In genomic region chr1:150829751-150830150, GRCh38 we compare ENCODE assay signal across 2 cellular contexts.
TF ChIP-seq lines count a peak whose summit lies in the region.

No MANE protein-coding gene starts in this region.

TF ChIP-seq in A549, 52 proteins besides CTCF, POLR2A, EP300 and RAD21 (continued from another document):
- no peak for TF ChIP-seq BCL3 (IDR thresholded peaks at IDR 0.05)
- TF ChIP-seq RFX5 (IDR thresholded peaks at IDR 0.05): no peak
- no peak for TF ChIP-seq FOSL2 (IDR thresholded peaks at IDR 0.05)
- TF ChIP-seq FOSL2 (CRISPR knock-in tag; IDR thresholded peaks at IDR 0.05): no peak
- no peak for TF ChIP-seq HES2 (IDR thresholded peaks at IDR 0.05)
- no peak for TF ChIP-seq HDAC2 (IDR thresholded peaks at IDR 0.05)
- TF ChIP-seq PHF8 (IDR thresholded peaks at IDR 0.05; ENCODE audit: borderline replicate concordance, low read depth): no peak
- no peak for TF ChIP-seq POLR2AphosphoS2 (conservative IDR thresholded peaks at IDR 0.05; ENCODE audit: low read length)
- no peak for TF ChIP-seq CBX8 (IDR thresholded peaks at IDR 0.05)
- no peak for TF ChIP-seq RNF2 (IDR thresholded peaks at IDR 0.05; ENCODE audit: borderline replicate concordance, low read depth)
- no peak for TF ChIP-seq RARB (CRISPR knock-in tag; IDR thresholded peaks at IDR 0.05)
- no peak for TF ChIP-seq CBX2 (IDR thresholded peaks at IDR 0.05; ENCODE audit: borderline replicate concordance, low read depth)
- no peak for TF ChIP-seq CHD4 (IDR thresholded peaks at IDR 0.05; ENCODE audit: borderline replicate concordance)

TF ChIP-seq in SK-N-SH treated with all-trans-retinoic acid at 6 μM for 48 hours, 23 proteins besides CTCF, POLR2A, EP300 and RAD21 (continued from another document):
- TF ChIP-seq TSHZ2 (CRISPR knock-in tag; IDR thresholded peaks at IDR 0.05): no peak
- TF ChIP-seq BACH2 (CRISPR knock-in tag; IDR thresholded peaks at IDR 0.05; ENCODE audit: borderline replicate concordance): no peak
TF ChIP-seq in SK-N-SH treated with all-trans-retinoic acid at 6 μM for 48 hours: peak in this region for 0.
